In genomic region chr7:34497153-34497777, GRCh38 we compare ENCODE assay signal across 16 cellular contexts.
DNase-seq lines count a peak whose midpoint lies in the region; ATAC-seq and TF ChIP-seq lines count a peak whose summit lies in the region.
"Had no signal": no experiment of that assay in that cellular context is flagged by ENCODE, and none has a peak within 500 bp of the region (broad histone marks: within the 10 kb centered on the region; RNA-seq: fewer than 3 reads in every experiment).

No MANE protein-coding gene starts in this region.

- ATAC-seq in HG03139 (IDR thresholded peaks at IDR 0.05; ENCODE audit: unreplicated experiment) (no peak), HG03097 (IDR thresholded peaks at IDR 0.05; ENCODE audit: low FRiP score, unreplicated experiment) (no peak)
- ATAC-seq: heart right ventricle, right cardiac atrium had no signal

- H3K4me3 ChIP-seq in GM12875 (ENCODE audit: low read depth, low read length) (no peak overlapping the region), fibroblast of mammary gland (ENCODE audit: control insufficient read depth, low read depth, low read length) (no peak overlapping the region)
- H3K4me3 ChIP-seq: dorsolateral prefrontal cortex, heart right ventricle, SK-N-MC, testis had no signal

- peak; percentile 24 for DNase-seq in ACHN
- peak; percentile 1 for DNase-seq in RKO (ENCODE audit: low spot score)
- no peak for DNase-seq in fibroblast of mammary gland (ENCODE audit: low read depth)
- DNase-seq in medulla oblongata (ENCODE audit: extremely low spot score) = no peak
- DNase-seq in activated T-cell treated with anti-CD3 and anti-CD28 coated beads, Interleukin-2, amount 50 U/mL, for 48 hours = no peak
- DNase-seq: activated CD4-positive, alpha-beta memory T cell treated with anti-CD3 and anti-CD28 coated beads, Interleukin-2, amount 10 ng/mL, durations not matched to agents 7 days and 5 days; activated naive CD4-positive, alpha-beta T cell treated with anti-CD3 and anti-CD28 coated beads for 36 hours; dorsolateral prefrontal cortex; heart right ventricle; NCI-H2227 treated with DMSO at 0.1 percent for 48 hours; right cardiac atrium; testis had no signal

- in situ Hi-C loops in ACHN (cut with HindIII; ENCODE audit: low pct_ligation_motif_present, low pct_unique_long_range_greater_than_20kb, low sequenced_read_pairs) = no loop called here

- TF ChIP-seq CTCF in GM12875 (IDR thresholded peaks at IDR 0.05; ENCODE audit: borderline replicate concordance, insufficient read depth, low read depth, low read length) (peak; percentile 27; the same call in 1 of the 2 replicates), fibroblast of mammary gland (conservative IDR thresholded peaks at IDR 0.05; ENCODE audit: control insufficient read depth, insufficient read depth, low read depth, low read length) (peak; percentile 7)

Comparison
In these comparisons a context has a peak if more than half of its experiments do, and no peak if none do; other contexts are left out.
1. DNase-seq: peak in ACHN (single experiment) and RKO (single experiment); none in fibroblast of mammary gland (single experiment), medulla oblongata (single experiment) and activated T-cell treated with anti-CD3 and anti-CD28 coated beads, Interleukin-2, amount 50 U/mL, for 48 hours (0 of 2).